1 cellular context compared by ENCODE assay signal in the genomic region with DNA sequence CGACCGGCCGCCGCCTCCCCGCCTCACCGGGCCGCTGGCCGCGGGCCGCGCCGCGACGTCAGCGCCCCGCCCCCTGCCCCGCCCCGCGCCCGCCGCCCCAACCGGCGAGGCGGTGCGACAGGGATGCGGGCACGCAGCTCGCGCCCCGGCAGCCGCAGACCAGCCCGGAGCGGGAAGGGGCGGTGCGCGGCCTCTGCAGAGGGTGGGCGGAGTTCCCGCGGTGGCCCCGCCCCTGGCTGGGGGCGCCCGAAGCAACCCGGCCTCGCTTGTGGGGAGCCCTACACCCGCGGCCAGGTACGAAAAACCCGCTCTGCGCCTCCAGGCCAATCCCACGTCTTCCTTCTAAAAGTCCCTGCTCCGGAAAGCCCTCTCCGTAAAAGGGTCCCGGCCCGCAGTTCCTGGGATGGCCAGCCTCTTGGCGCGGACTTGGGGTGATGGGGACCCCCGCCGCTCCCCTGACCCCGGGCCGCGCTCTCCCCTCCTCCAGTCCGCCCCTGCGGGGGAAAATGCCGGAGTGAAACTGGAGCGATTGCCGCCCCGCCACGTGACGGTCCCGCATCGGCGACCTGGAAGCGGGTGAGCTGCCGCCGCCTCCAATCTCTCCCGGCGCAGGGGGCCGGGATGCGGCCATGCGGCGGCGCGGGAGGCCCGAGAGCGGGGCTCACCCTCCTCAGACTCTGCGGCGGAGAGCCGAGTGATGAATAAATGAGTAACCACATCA.
TF ChIP-seq lines count a peak whose summit lies in the region.

Gene RAB11FIP5 (minus strand): TSS at position 36 of the 721 bp plus-strand sequence. CDS start 171 bp downstream, outside the sequence.

TF ChIP-seq in HepG2, 621 proteins besides CTCF, POLR2A, EP300 and RAD21 (continued from another document and continues in another):
- TF ChIP-seq ZBTB21 (CRISPR knock-in tag; IDR thresholded peaks at IDR 0.05) = no peak
- no peak for TF ChIP-seq ATF7-NPFF (CRISPR knock-in tag; IDR thresholded peaks at IDR 0.05; ENCODE audit: low read depth)
- TF ChIP-seq ZSCAN21 (CRISPR knock-in tag; IDR thresholded peaks at IDR 0.05; ENCODE audit: borderline replicate concordance) = peak; percentile 46; the same call in 1 of the 2 replicates
- TF ChIP-seq ZNF772 (CRISPR knock-in tag; IDR thresholded peaks at IDR 0.05) = no peak
- TF ChIP-seq, protein P1, sequence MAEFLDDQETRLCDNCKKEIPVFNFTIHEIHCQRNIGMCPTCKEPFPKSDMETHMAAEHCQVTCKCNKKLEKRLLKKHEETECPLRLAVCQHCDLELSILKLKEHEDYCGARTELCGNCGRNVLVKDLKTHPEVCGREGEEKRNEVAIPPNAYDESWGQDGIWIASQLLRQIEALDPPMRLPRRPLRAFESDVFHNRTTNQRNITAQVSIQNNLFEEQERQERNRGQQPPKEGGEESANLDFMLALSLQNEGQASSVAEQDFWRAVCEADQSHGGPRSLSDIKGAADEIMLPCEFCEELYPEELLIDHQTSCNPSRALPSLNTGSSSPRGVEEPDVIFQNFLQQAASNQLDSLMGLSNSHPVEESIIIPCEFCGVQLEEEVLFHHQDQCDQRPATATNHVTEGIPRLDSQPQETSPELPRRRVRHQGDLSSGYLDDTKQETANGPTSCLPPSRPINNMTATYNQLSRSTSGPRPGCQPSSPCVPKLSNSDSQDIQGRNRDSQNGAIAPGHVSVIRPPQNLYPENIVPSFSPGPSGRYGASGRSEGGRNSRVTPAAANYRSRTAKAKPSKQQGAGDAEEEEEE (CRISPR knock-in tag; IDR thresholded peaks at IDR 0.05; ENCODE audit: borderline replicate concordance) = no peak
- TF ChIP-seq SNAPC2 (CRISPR knock-in tag; IDR thresholded peaks at IDR 0.05) = no peak; the same call in 1 of the 2 replicates
- TF ChIP-seq ZNF282 (IDR thresholded peaks at IDR 0.05; ENCODE audit: partially characterized antibody) = no peak
- TF ChIP-seq TAF15 (IDR thresholded peaks at IDR 0.05; ENCODE audit: low read depth, low read length, poor library complexity, severe bottlenecking) = peak; percentile 52
- TF ChIP-seq ZSCAN31 (CRISPR knock-in tag; IDR thresholded peaks at IDR 0.05; ENCODE audit: low read depth) = no peak
- no peak for TF ChIP-seq ZNF773 (CRISPR knock-in tag; IDR thresholded peaks at IDR 0.05; ENCODE audit: borderline replicate concordance)
- TF ChIP-seq PHF21A (CRISPR knock-in tag; IDR thresholded peaks at IDR 0.05) = peak; percentile 54; the same call in 1 of the 2 replicates
- TF ChIP-seq ZNF546 (CRISPR knock-in tag; conservative IDR thresholded peaks at IDR 0.05) = no peak
- no peak for TF ChIP-seq ZEB1 (IDR thresholded peaks at IDR 0.05; ENCODE audit: insufficient replicate concordance, low read depth)
- TF ChIP-seq MTA3 (CRISPR knock-in tag; IDR thresholded peaks at IDR 0.05) = no peak
- TF ChIP-seq, protein P2, sequence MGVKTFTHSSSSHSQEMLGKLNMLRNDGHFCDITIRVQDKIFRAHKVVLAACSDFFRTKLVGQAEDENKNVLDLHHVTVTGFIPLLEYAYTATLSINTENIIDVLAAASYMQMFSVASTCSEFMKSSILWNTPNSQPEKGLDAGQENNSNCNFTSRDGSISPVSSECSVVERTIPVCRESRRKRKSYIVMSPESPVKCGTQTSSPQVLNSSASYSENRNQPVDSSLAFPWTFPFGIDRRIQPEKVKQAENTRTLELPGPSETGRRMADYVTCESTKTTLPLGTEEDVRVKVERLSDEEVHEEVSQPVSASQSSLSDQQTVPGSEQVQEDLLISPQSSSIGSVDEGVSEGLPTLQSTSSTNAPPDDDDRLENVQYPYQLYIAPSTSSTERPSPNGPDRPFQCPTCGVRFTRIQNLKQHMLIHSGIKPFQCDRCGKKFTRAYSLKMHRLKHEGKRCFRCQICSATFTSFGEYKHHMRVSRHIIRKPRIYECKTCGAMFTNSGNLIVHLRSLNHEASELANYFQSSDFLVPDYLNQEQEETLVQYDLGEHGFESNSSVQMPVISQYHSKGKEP (CRISPR knock-in tag; IDR thresholded peaks at IDR 0.05) = no peak
- TF ChIP-seq, protein P3, sequence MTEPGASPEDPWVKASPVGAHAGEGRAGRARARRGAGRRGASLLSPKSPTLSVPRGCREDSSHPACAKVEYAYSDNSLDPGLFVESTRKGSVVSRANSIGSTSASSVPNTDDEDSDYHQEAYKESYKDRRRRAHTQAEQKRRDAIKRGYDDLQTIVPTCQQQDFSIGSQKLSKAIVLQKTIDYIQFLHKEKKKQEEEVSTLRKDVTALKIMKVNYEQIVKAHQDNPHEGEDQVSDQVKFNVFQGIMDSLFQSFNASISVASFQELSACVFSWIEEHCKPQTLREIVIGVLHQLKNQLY (CRISPR knock-in tag; IDR thresholded peaks at IDR 0.05) = no peak
- no peak for TF ChIP-seq ZNF562 (CRISPR knock-in tag; IDR thresholded peaks at IDR 0.05; ENCODE audit: borderline replicate concordance)
- TF ChIP-seq ZNF570 (CRISPR knock-in tag; IDR thresholded peaks at IDR 0.05; ENCODE audit: borderline replicate concordance) = no peak
- TF ChIP-seq ATF5 (CRISPR knock-in tag; IDR thresholded peaks at IDR 0.05; ENCODE audit: low read depth) = no peak
- TF ChIP-seq ZNF704 (CRISPR knock-in tag; IDR thresholded peaks at IDR 0.05; ENCODE audit: borderline replicate concordance) = peak; percentile 93
- no peak for TF ChIP-seq RORA (CRISPR knock-in tag; IDR thresholded peaks at IDR 0.05)
- TF ChIP-seq SOX13 (IDR thresholded peaks at IDR 0.05) = no peak
- TF ChIP-seq SOX13 (CRISPR knock-in tag; conservative IDR thresholded peaks at IDR 0.05 in 1 of 2, IDR thresholded peaks at IDR 0.05 in 1 of 2) = no peak; a peak in 1 of 4 replicates
- peak; percentile 37; the same call in 1 of the 2 replicates for TF ChIP-seq RXRB (CRISPR knock-in tag; IDR thresholded peaks at IDR 0.05; ENCODE audit: borderline replicate concordance)
- TF ChIP-seq MTF1 (CRISPR knock-in tag; IDR thresholded peaks at IDR 0.05) = 0 out of 2 replicates have a peak, but pooled peaks have one; percentile 28
- no peak for TF ChIP-seq CHD2 (IDR thresholded peaks at IDR 0.05; ENCODE audit: low read depth, low read length)
- no peak for TF ChIP-seq HMGA1 (CRISPR knock-in tag; conservative IDR thresholded peaks at IDR 0.05)
- TF ChIP-seq NFAT5 (CRISPR knock-in tag; IDR thresholded peaks at IDR 0.05) = 0 out of 2 replicates have a peak, but pooled peaks have one; percentile 43
- TF ChIP-seq, protein P4, sequence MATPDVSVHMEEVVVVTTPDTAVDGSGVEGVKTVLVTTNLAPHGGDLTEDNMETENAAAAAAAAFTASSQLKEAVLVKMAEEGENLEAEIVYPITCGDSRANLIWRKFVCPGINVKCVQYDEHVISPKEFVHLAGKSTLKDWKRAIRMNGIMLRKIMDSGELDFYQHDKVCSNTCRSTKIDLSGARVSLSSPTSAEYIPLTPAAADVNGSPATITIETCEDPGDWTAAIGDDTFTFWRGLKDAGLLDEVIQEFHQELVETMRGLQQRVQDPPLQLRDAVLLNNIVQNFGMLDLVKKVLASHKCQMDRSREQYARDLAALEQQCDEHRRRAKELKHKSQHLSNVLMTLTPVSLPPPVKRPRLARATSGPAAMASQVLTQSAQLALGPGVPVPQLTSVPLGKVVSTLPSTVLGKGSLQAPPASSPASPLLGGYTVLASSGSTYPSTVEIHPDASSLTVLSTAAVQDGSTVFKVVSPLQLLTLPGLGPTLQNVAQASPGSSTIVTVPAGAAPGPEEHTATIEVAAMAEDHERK (CRISPR knock-in tag; IDR thresholded peaks at IDR 0.05; ENCODE audit: low read depth) = no peak
- peak; percentile 94; the same call in 1 of the 2 replicates for TF ChIP-seq ZNF572 (CRISPR knock-in tag; IDR thresholded peaks at IDR 0.05)
- TF ChIP-seq ZNF556 (CRISPR knock-in tag; IDR thresholded peaks at IDR 0.05; ENCODE audit: borderline replicate concordance) = peak; percentile 90; the same call in 1 of the 2 replicates
- TF ChIP-seq GATA4 (IDR thresholded peaks at IDR 0.05; ENCODE audit: borderline replicate concordance, low read depth) = no peak
- TF ChIP-seq TFDP1 (CRISPR knock-in tag; IDR thresholded peaks at IDR 0.05; ENCODE audit: borderline replicate concordance) = peak; percentile 55; the same call in 1 of the 2 replicates
- TF ChIP-seq RNF219 (CRISPR knock-in tag; IDR thresholded peaks at IDR 0.05) = no peak
- TF ChIP-seq MTA1 (CRISPR knock-in tag; IDR thresholded peaks at IDR 0.05; ENCODE audit: borderline replicate concordance) = peak; percentile 77; the same call in 1 of the 2 replicates
- TF ChIP-seq, protein P5, sequence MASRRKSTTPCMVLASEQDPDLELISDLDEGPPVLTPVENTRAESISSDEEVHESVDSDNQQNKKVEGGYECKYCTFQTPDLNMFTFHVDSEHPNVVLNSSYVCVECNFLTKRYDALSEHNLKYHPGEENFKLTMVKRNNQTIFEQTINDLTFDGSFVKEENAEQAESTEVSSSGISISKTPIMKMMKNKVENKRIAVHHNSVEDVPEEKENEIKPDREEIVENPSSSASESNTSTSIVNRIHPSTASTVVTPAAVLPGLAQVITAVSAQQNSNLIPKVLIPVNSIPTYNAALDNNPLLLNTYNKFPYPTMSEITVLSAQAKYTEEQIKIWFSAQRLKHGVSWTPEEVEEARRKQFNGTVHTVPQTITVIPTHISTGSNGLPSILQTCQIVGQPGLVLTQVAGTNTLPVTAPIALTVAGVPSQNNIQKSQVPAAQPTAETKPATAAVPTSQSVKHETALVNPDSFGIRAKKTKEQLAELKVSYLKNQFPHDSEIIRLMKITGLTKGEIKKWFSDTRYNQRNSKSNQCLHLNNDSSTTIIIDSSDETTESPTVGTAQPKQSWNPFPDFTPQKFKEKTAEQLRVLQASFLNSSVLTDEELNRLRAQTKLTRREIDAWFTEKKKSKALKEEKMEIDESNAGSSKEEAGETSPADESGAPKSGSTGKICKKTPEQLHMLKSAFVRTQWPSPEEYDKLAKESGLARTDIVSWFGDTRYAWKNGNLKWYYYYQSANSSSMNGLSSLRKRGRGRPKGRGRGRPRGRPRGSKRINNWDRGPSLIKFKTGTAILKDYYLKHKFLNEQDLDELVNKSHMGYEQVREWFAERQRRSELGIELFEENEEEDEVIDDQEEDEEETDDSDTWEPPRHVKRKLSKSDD (CRISPR knock-in tag; IDR thresholded peaks at IDR 0.05; ENCODE audit: low read depth) = 0 out of 2 replicates have a peak, but pooled peaks have one; percentile 51
